In genomic region chr16:77564791-77565390, GRCh38 we compare ENCODE assay signal across 21 cellular contexts.
A peak's percentile ranks its signal among the peaks of the same experiment; 100 is the strongest.
DNase-seq lines count a peak whose midpoint lies in the region; ATAC-seq and TF ChIP-seq lines count a peak whose summit lies in the region.
"Had no signal": no experiment of that assay in that cellular context is flagged by ENCODE, and none has a peak within 500 bp of the region (broad histone marks: within the 10 kb centered on the region; RNA-seq: fewer than 3 reads in every experiment).

No MANE protein-coding gene starts in this region.

- H3K27ac ChIP-seq in left lung (no peak overlapping the region), testis (no peak overlapping the region)
- H3K27ac ChIP-seq: dorsolateral prefrontal cortex, epithelial cell of prostate, heart left ventricle, ovary, right lobe of liver had no signal

- no peak for TF ChIP-seq POLR2A in testis (IDR thresholded peaks at IDR 0.05)

- peaks cover 8% of the 10 kb centered on the region for H3K27me3 Mint-ChIP-seq in activated T-helper 2 cell treated with anti-CD3 and anti-CD28 coated beads, Interferon-gamma antibody, Interleukin-2, Interleukin-4, amounts not matched to agents 10 μg/mL and 5 μg/mL and 100 μg/mL, durations not matched to agents 14 hours and 24 hours and 36 hours (ENCODE audit: low read depth)

- no peaks in the 10 kb centered on the region for H3K4me1 Mint-ChIP-seq in activated T-helper 2 cell treated with anti-CD3 and anti-CD28 coated beads, Interferon-gamma antibody, Interleukin-2, Interleukin-4, amounts not matched to agents 10 μg/mL and 5 μg/mL and 100 μg/mL, durations not matched to agents 14 hours and 24 hours and 36 hours (ENCODE audit: low read depth)
- H3K4me1 Mint-ChIP-seq: GM23338; naive thymus-derived CD8-positive, alpha-beta T cell; stimulated activated effector memory CD8-positive, alpha-beta T cell treated with anti-CD3 and anti-CD28 coated beads, Interleukin-12 subunit alpha, Interleukin-12 subunit beta, amount 100 ng/mL, for 72 hours had no signal

- intact Hi-C loops in left lung (cut with DNase I) (no loop called here), testis (cut with DNase I; ENCODE audit: low total_unique reads) (no loop called here)
- intact Hi-C loops in activated T-helper 2 cell treated with anti-CD3 and anti-CD28 coated beads, Interferon-gamma antibody, Interleukin-2, Interleukin-4, amounts not matched to agents 10 μg/mL and 5 μg/mL and 100 μg/mL, durations not matched to agents 14 hours and 24 hours and 36 hours (cut with micrococcal nuclease): no loop called here

- no peaks in the 10 kb centered on the region for H3K9me3 Mint-ChIP-seq in activated T-helper 2 cell treated with anti-CD3 and anti-CD28 coated beads, Interferon-gamma antibody, Interleukin-2, Interleukin-4, amounts not matched to agents 10 μg/mL and 5 μg/mL and 100 μg/mL, durations not matched to agents 14 hours and 24 hours and 36 hours
- H3K9me3 Mint-ChIP-seq: GM23338; naive thymus-derived CD8-positive, alpha-beta T cell; stimulated activated effector memory CD8-positive, alpha-beta T cell treated with anti-CD3 and anti-CD28 coated beads, Interleukin-12 subunit alpha, Interleukin-12 subunit beta, amount 100 ng/mL, for 72 hours had no signal

- ATAC-seq in left lung (peak; percentile 56), GM19023 (IDR thresholded peaks at IDR 0.05; ENCODE audit: unreplicated experiment) (no peak)
- ATAC-seq: GM23338; heart left ventricle; naive thymus-derived CD8-positive, alpha-beta T cell; PC-3; stimulated activated effector memory CD8-positive, alpha-beta T cell treated with anti-CD3 and anti-CD28 coated beads, Interleukin-12 subunit alpha, Interleukin-12 subunit beta, amount 100 ng/mL, for 72 hours had no signal

- H3K4me1 ChIP-seq in left lung (no peaks in the 10 kb centered on the region), testis (no peaks in the 10 kb centered on the region)
- H3K4me1 ChIP-seq: heart left ventricle, right lobe of liver had no signal

- peak; percentile 48 for DNase-seq in AG20443 (ENCODE audit: low spot score)
- peak; percentile 84 for DNase-seq in NCI-H226
- peak; percentile 82 for DNase-seq in choroid plexus epithelial cell (ENCODE audit: low read depth)
- no peak for DNase-seq in left lung
- no peak for DNase-seq in testis
- DNase-seq in activated T-helper 2 cell treated with anti-CD3 and anti-CD28 coated beads, Interferon-gamma antibody, Interleukin-2, Interleukin-4, amounts not matched to agents 10 μg/mL and 5 μg/mL and 100 μg/mL, durations not matched to agents 14 hours and 24 hours and 36 hours (ENCODE audit: low spot score): no peak
- DNase-seq in NCI-H1417 (lab: John Stamatoyannopoulos, UW): no peak
- DNase-seq: dorsolateral prefrontal cortex; heart left ventricle; Kasumi-1; mammary epithelial cell; naive thymus-derived CD8-positive, alpha-beta T cell; NCI-H1436; ovary; PC-3; right lobe of liver had no signal

- TF ChIP-seq CTCF in choroid plexus epithelial cell (conservative IDR thresholded peaks at IDR 0.05; ENCODE audit: low read depth, low read length): no peak
- no peak for TF ChIP-seq CTCF in left lung (IDR thresholded peaks at IDR 0.05)
- TF ChIP-seq CTCF in testis (IDR thresholded peaks at IDR 0.05): no peak

- no peak overlapping the region for H3K4me3 Mint-ChIP-seq in activated T-helper 2 cell treated with anti-CD3 and anti-CD28 coated beads, Interferon-gamma antibody, Interleukin-2, Interleukin-4, amounts not matched to agents 10 μg/mL and 5 μg/mL and 100 μg/mL, durations not matched to agents 14 hours and 24 hours and 36 hours (ENCODE audit: low read depth)
- H3K4me3 Mint-ChIP-seq: activated naive CD8-positive, alpha-beta T cell; GM23338; naive thymus-derived CD8-positive, alpha-beta T cell; stimulated activated effector memory CD8-positive, alpha-beta T cell treated with anti-CD3 and anti-CD28 coated beads, Interleukin-12 subunit alpha, Interleukin-12 subunit beta, amount 100 ng/mL, for 72 hours had no signal

- peaks cover 0 to 5% of the 10 kb centered on the region in 2 donors for H3K27me3 ChIP-seq in left lung
- H3K27me3 ChIP-seq in testis: no peaks in the 10 kb centered on the region
- H3K27me3 ChIP-seq: heart left ventricle, ovary, right lobe of liver had no signal

- no peak overlapping the region for H3K27ac Mint-ChIP-seq in activated T-helper 2 cell treated with anti-CD3 and anti-CD28 coated beads, Interferon-gamma antibody, Interleukin-2, Interleukin-4, amounts not matched to agents 10 μg/mL and 5 μg/mL and 100 μg/mL, durations not matched to agents 14 hours and 24 hours and 36 hours
- H3K27ac Mint-ChIP-seq: activated naive CD8-positive, alpha-beta T cell; GM23338; naive thymus-derived CD8-positive, alpha-beta T cell; stimulated activated effector memory CD8-positive, alpha-beta T cell treated with anti-CD3 and anti-CD28 coated beads, Interleukin-12 subunit alpha, Interleukin-12 subunit beta, amount 100 ng/mL, for 72 hours had no signal

- H3K36me3 ChIP-seq in left lung (no peaks in the 10 kb centered on the region), testis (ENCODE audit: low read depth, missing control alignments) (no peaks in the 10 kb centered on the region)
- H3K36me3 ChIP-seq: heart left ventricle, ovary, right lobe of liver had no signal

- WGBS in testis, 2 donors: 68 to 71% methylated on average over 5 of the region's 5 CpGs

- no peak overlapping the region for H3K4me3 ChIP-seq in choroid plexus epithelial cell (ENCODE audit: low read depth, low read length)
- no peak overlapping the region for H3K4me3 ChIP-seq in left lung
- H3K4me3 ChIP-seq in testis: no peak overlapping the region
- H3K4me3 ChIP-seq: dorsolateral prefrontal cortex, GM23338, heart left ventricle, ovary, right lobe of liver had no signal

- no peaks in the 10 kb centered on the region for H3K36me3 Mint-ChIP-seq in activated T-helper 2 cell treated with anti-CD3 and anti-CD28 coated beads, Interferon-gamma antibody, Interleukin-2, Interleukin-4, amounts not matched to agents 10 μg/mL and 5 μg/mL and 100 μg/mL, durations not matched to agents 14 hours and 24 hours and 36 hours (ENCODE audit: low read depth)
- H3K36me3 Mint-ChIP-seq: activated naive CD8-positive, alpha-beta T cell; naive thymus-derived CD8-positive, alpha-beta T cell; stimulated activated effector memory CD8-positive, alpha-beta T cell treated with anti-CD3 and anti-CD28 coated beads, Interleukin-12 subunit alpha, Interleukin-12 subunit beta, amount 100 ng/mL, for 72 hours had no signal

- H3K9me3 ChIP-seq in left lung: no peaks in the 10 kb centered on the region
- no peaks in the 10 kb centered on the region for H3K9me3 ChIP-seq in testis
- H3K9me3 ChIP-seq: heart left ventricle, ovary, right lobe of liver had no signal

Comparison
In these comparisons a context has a peak if more than half of its experiments do, and no peak if none do; other contexts are left out.
1. DNase-seq: peak in AG20443 (single experiment), NCI-H226 (single experiment) and choroid plexus epithelial cell (single experiment); none in left lung (0 of 2), testis (single experiment), activated T-helper 2 cell treated with anti-CD3 and anti-CD28 coated beads, Interferon-gamma antibody, Interleukin-2, Interleukin-4, amounts not matched to agents 10 μg/mL and 5 μg/mL and 100 μg/mL, durations not matched to agents 14 hours and 24 hours and 36 hours (single experiment) and NCI-H1417 (0 of 3).